ENCODE assay signal across 1 cellular context in genomic region chr4:38802561-38803355, GRCh38.
TF ChIP-seq lines count a peak whose summit lies in the region.

No MANE protein-coding gene starts in this region.

TF ChIP-seq in A549, 52 proteins besides CTCF, POLR2A, EP300 and RAD21:
- TF ChIP-seq JUN (IDR thresholded peaks at IDR 0.05) (no peak), MAFK (IDR thresholded peaks at IDR 0.05; ENCODE audit: partially characterized antibody) (peak; percentile 30)
TF ChIP-seq in A549: peak in this region for 1.
